Comparison of ENCODE assay signal across 8 cellular contexts in genomic region chr2:27663160-27663462, GRCh38. TPM values are rescaled to one million over a fixed set of nuclear protein-coding genes. Genes with fewer than 3 reads are reported as not detected.
A peak's percentile ranks its signal among the peaks of the same experiment; 100 is the strongest.
DNase-seq lines count a peak whose midpoint lies in the region; ATAC-seq, FAIRE-seq and TF ChIP-seq lines count a peak whose summit lies in the region.

No MANE protein-coding gene starts in this region.

- H3K27me3 ChIP-seq in Peyer's patch (no peaks in the 10 kb centered on the region), esophagus (ENCODE audit: control insufficient read depth in 1 of 2, insufficient read depth in 2 of 2, low read length in 2 of 2) (no peaks in the 10 kb centered on the region), osteoblast (ENCODE audit: insufficient read depth, low read length) (no peaks in the 10 kb centered on the region)

- H3K27ac ChIP-seq in A549 = peak overlapping the region; percentile 83 to 93
- peak overlapping the region; percentile 82 to 96 (median 86) for H3K27ac ChIP-seq in Peyer's patch
- H3K27ac ChIP-seq in esophagus (ENCODE audit: low read depth in 2 of 2, low read length in 1 of 2) = peak overlapping the region; percentile 86 to 98
- H3K27ac ChIP-seq in osteoblast (ENCODE audit: low read depth, low read length) = peak overlapping the region; percentile 97

- DNase-seq in A549 (ENCODE audit: low read depth in 1 of 2, low spot score in 1 of 2) = no peak
- no peak for DNase-seq in Peyer's patch
- DNase-seq in osteoblast (ENCODE audit: insufficient read length, low spot score, missing footprints) = peak; percentile 65
- no peak for DNase-seq in NCI-H748 (lab: John Stamatoyannopoulos, UW; ENCODE audit: unreplicated experiment)
- no peak for DNase-seq in SKM-1 treated with dmso at 0.1 percent for 144 hours (lab: John Stamatoyannopoulos, UW; ENCODE audit: unreplicated experiment)

- peaks cover 24% of the 10 kb centered on the region for H3K4me1 ChIP-seq in A549
- H3K4me1 ChIP-seq in Peyer's patch = peaks cover 0 to 24% (median 8%) of the 10 kb centered on the region in 4 donors
- H3K4me1 ChIP-seq in esophagus (ENCODE audit: control insufficient read depth in 2 of 2, insufficient read depth in 2 of 2, low read length in 1 of 2) = no peaks in the 10 kb centered on the region
- peaks cover 25% of the 10 kb centered on the region for H3K4me1 ChIP-seq in osteoblast (ENCODE audit: insufficient read depth, low read length)

- FAIRE-seq in A549 (lab: Jason Lieb, UNC) = no peak

- H3K36me3 ChIP-seq in Peyer's patch = peaks cover 0 to 39% (median 0%) of the 10 kb centered on the region in 3 donors
- peaks cover 4 to 9% of the 10 kb centered on the region in 2 donors for H3K36me3 ChIP-seq in esophagus (ENCODE audit: control insufficient read depth in 2 of 2, insufficient read depth in 2 of 2, low read length in 1 of 2)
- peaks cover 32% of the 10 kb centered on the region for H3K36me3 ChIP-seq in osteoblast (ENCODE audit: insufficient read depth, low read length)

- peak overlapping the region; percentile 100 for H2AFZ ChIP-seq in osteoblast (ENCODE audit: low read length)

- H3K9me3 ChIP-seq in A549 = no peaks in the 10 kb centered on the region
- H3K9me3 ChIP-seq in Peyer's patch = no peaks in the 10 kb centered on the region
- H3K9me3 ChIP-seq in esophagus (ENCODE audit: control insufficient read depth in 2 of 2, insufficient read depth in 1 of 2, low read depth in 1 of 2, low read length in 1 of 2) = no peaks in the 10 kb centered on the region
- no peaks in the 10 kb centered on the region for H3K9me3 ChIP-seq in osteoblast (ENCODE audit: low read depth, low read length)

- H3K4me3 ChIP-seq in A549 (peak overlapping the region; percentile 97), Peyer's patch (peak overlapping the region; percentile 67 to 90 (median 71)), esophagus (ENCODE audit: low read depth in 1 of 2, low read length in 2 of 2) (peak overlapping the region; percentile 81 to 87), osteoblast (ENCODE audit: insufficient read depth, low read length) (peak overlapping the region; percentile 97)

- TF ChIP-seq CTCF in A549 (IDR thresholded peaks at IDR 0.05) = no peak
- TF ChIP-seq CTCF in Peyer's patch (IDR thresholded peaks at IDR 0.05) = no peak
- TF ChIP-seq CTCF in osteoblast (IDR thresholded peaks at IDR 0.05; ENCODE audit: extremely low read depth, low read depth, low read length) = no peak

- H3K79me2 ChIP-seq in osteoblast (ENCODE audit: insufficient read depth, low read length) = peaks cover 61% of the 10 kb centered on the region

- no peak for TF ChIP-seq RAD21 in A549 (conservative IDR thresholded peaks at IDR 0.05 in 1 of 2, IDR thresholded peaks at IDR 0.05 in 1 of 2)

- WGBS in A549 (ENCODE audit: missing lambda C conversion rate) = under 1% methylated on average over 16 of the region's 16 CpGs
- WGBS in esophagus, 2 donors = 0 to 1% methylated on average over 16 of the region's 16 CpGs

- CTCF ChIA-PET in A549 (lab: Yijun Ruan, JAX) = interaction anchor here (0.9 to 11.0 kb wide), 4 partner anchors 9 to 254 kb away, joined by 3 to 118 read pairs (median 6); partner anchors contain the start of gene PPM1G

- POLR2A ChIA-PET in A549 (lab: Yijun Ruan, JAX) = interaction anchor here (0.7 to 1.7 kb wide), 5 partner anchors 8 to 254 kb away, joined by 3 to 10 read pairs (median 4); partner anchors contain the start of genes CCDC121, GPN1 and PPM1G

- TF ChIP-seq EP300 in A549 (IDR thresholded peaks at IDR 0.05) = no peak

- H3K4me2 ChIP-seq in A549 = peak overlapping the region; percentile 87
- H3K4me2 ChIP-seq in osteoblast (ENCODE audit: insufficient read depth, low read length) = peak overlapping the region; percentile 99

- no peaks in the 10 kb centered on the region for H4K20me1 ChIP-seq in osteoblast (ENCODE audit: insufficient read depth, low read length)

- peak; percentile 92 to 95 for ATAC-seq in A549
- peak; percentile 51 for ATAC-seq in GM21723 (IDR thresholded peaks at IDR 0.05; ENCODE audit: unreplicated experiment)
- ATAC-seq in GM21576 (IDR thresholded peaks at IDR 0.05; ENCODE audit: unreplicated experiment) = no peak

- TF ChIP-seq POLR2A in A549 (IDR thresholded peaks at IDR 0.05; ENCODE audit: low read length) (no peak), Peyer's patch (IDR thresholded peaks at IDR 0.05) (no peak)

TF ChIP-seq in A549, 52 proteins besides CTCF, POLR2A, EP300 and RAD21:
- no peak for TF ChIP-seq HOXB5 (CRISPR knock-in tag; IDR thresholded peaks at IDR 0.05)
- no peak for TF ChIP-seq RFX5 (IDR thresholded peaks at IDR 0.05)
- TF ChIP-seq POLR2AphosphoS2 (conservative IDR thresholded peaks at IDR 0.05; ENCODE audit: low read length) = no peak
- TF ChIP-seq RCOR1 (IDR thresholded peaks at IDR 0.05; ENCODE audit: low read depth, low read length) = no peak
- no peak for TF ChIP-seq REST (IDR thresholded peaks at IDR 0.05)
- no peak for TF ChIP-seq ZC3H11A (IDR thresholded peaks at IDR 0.05)

RNA-seq across cellular contexts. Expression of gene SUPT7L, which starts 0.3 kb away (rescaled TPM):
- polyA plus RNA-seq in A549 (2011; rRNA removed) = 67.0 and 73.1 TPM in 2 replicates
- 34.5 and 40.3 TPM in 2 replicates for polyA plus RNA-seq in A549 (2012; cell fraction: cytosol; rRNA removed)
- 43.4 and 61.7 TPM in 2 replicates for polyA plus RNA-seq in A549 (2012; cell fraction: nucleus; rRNA removed)
- 34.5 to 41.2 TPM (median 39.5 TPM) in 3 replicates for polyA plus RNA-seq in A549 (2017; fragmentation: RNase III; extraction: RNeasy Plus Mini Kit Qiagen cat#74134 plus additional on column Dnase treatment)
- polyA minus RNA-seq in A549 (2011; rRNA and poly(A)+ RNA removed) = 51.2 and 51.3 TPM in 2 replicates
- 10 to 100 TPM; 28.2 to 46.2 (median 40.2) TPM for total RNA-seq in Peyer's patch
- 10 to 100 TPM; 16.6 to 22.8 TPM for polyA plus RNA-seq in esophagus
- 44.2 and 50.3 TPM in 2 replicates for total RNA-seq in osteoblast

RNA-seq across cellular contexts. Expression of gene SLC4A1AP, which starts 0.6 kb away (rescaled TPM):
- polyA plus RNA-seq in A549 (2011; rRNA removed) = 21.1 and 33.0 TPM in 2 replicates
- 13.0 and 13.6 TPM in 2 replicates for polyA plus RNA-seq in A549 (2012; cell fraction: cytosol; rRNA removed)
- polyA plus RNA-seq in A549 (2012; cell fraction: nucleus; rRNA removed) = 18.0 and 18.2 TPM in 2 replicates
- 30.0 to 32.6 TPM (median 31.8 TPM) in 3 replicates for polyA plus RNA-seq in A549 (2017; fragmentation: RNase III; extraction: RNeasy Plus Mini Kit Qiagen cat#74134 plus additional on column Dnase treatment)
- polyA minus RNA-seq in A549 (2011; rRNA and poly(A)+ RNA removed) = 7.2 and 11.3 TPM in 2 replicates
- 10 to 100 TPM; 18.6 to 47.0 (median 21.9) TPM for total RNA-seq in Peyer's patch
- polyA plus RNA-seq in esophagus = 10 to 100 TPM in 1 of 2 donors, 1 to 10 TPM in 1; 10.0 to 15.1 TPM
- 24.8 and 27.9 TPM in 2 replicates for total RNA-seq in osteoblast

RNA-seq across cellular contexts. Expression of gene GPN1, which starts 34.3 kb away (rescaled TPM):
- polyA plus RNA-seq in A549 (2011; rRNA removed) (98.9 and 117 TPM in 2 replicates), A549 (2017; fragmentation: RNase III; extraction: RNeasy Plus Mini Kit Qiagen cat#74134 plus additional on column Dnase treatment) (59.8 to 59.9 TPM (median 59.9 TPM) in 3 replicates), esophagus (10 to 100 TPM; 15.0 to 25.0 TPM)
- 42.7 and 43.3 TPM in 2 replicates for polyA plus RNA-seq in A549 (2012; cell fraction: cytosol; rRNA removed)
- 17.4 and 20.0 TPM in 2 replicates for polyA plus RNA-seq in A549 (2012; cell fraction: nucleus; rRNA removed)
- 48.4 and 58.1 TPM in 2 replicates for polyA minus RNA-seq in A549 (2011; rRNA and poly(A)+ RNA removed)
- total RNA-seq in Peyer's patch (10 to 100 TPM; 12.3 to 27.7 (median 19.7) TPM), osteoblast (27.5 and 33.0 TPM in 2 replicates)

RNA-seq across cellular contexts. Expression of gene CCDC121, which starts 34.3 kb away (rescaled TPM):
- polyA plus RNA-seq in A549 (2011; rRNA removed) (7.2 and 7.8 TPM in 2 replicates), A549 (2017; fragmentation: RNase III; extraction: RNeasy Plus Mini Kit Qiagen cat#74134 plus additional on column Dnase treatment) (4.6 to 5.2 TPM (median 4.9 TPM) in 3 replicates), esophagus (1 to 10 TPM; 1.0 to 1.2 TPM)
- 2.0 and 2.5 TPM in 2 replicates for polyA plus RNA-seq in A549 (2012; cell fraction: cytosol; rRNA removed)
- polyA plus RNA-seq in A549 (2012; cell fraction: nucleus; rRNA removed) = 1.2 and 2.4 TPM in 2 replicates
- polyA minus RNA-seq in A549 (2011; rRNA and poly(A)+ RNA removed) = 2.1 and 2.7 TPM in 2 replicates
- total RNA-seq in Peyer's patch (10 to 100 TPM in 1 of 4 donors, 1 to 10 TPM in 3; 1.8 to 11.6 (median 2.5) TPM), osteoblast (1.1 and 1.2 TPM in 2 replicates)
